13 cellular contexts compared by ENCODE assay signal in the genomic region with DNA sequence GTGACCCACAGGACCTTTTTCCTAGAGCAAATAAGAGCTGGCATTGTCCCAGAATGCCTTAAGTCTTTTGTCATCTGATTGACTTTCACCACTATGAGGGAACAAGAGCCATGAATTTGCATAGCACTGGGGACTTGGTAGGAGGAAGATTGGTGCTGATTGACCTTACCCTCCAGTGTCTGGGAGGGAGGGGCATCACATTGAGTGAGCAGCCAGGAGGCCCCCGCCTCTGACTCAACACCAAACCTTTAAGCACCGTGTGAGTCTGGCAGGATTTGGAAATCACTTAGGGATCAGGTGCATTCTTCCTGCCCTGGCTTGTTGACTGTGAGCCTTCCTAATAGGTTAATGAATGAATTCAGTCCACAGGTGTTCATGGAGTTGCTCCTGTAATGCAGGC. TPM values are rescaled to one million over a fixed set of nuclear protein-coding genes. Genes with fewer than 3 reads are reported as not detected.
DNase-seq lines count a peak whose midpoint lies in the region; TF ChIP-seq lines count a peak whose summit lies in the region.
"Had no signal": no experiment of that assay in that cellular context is flagged by ENCODE, and none has a peak within 500 bp of the region (broad histone marks: within the 10 kb centered on the region; RNA-seq: fewer than 3 reads in every experiment).

No MANE protein-coding gene starts in this region.

- H3K27me3 Mint-ChIP-seq in brain = no peaks in the 10 kb centered on the region

- H3K9ac ChIP-seq in mucosa of rectum (ENCODE audit: low read depth in 1 of 2, low read length in 2 of 2) = peak overlapping the region in 1 of 2 donors; percentile 31

- H3K9me3 Mint-ChIP-seq in brain = peaks cover 0 to 4% (median 0%) of the 10 kb centered on the region in 5 experiments
- H3K9me3 Mint-ChIP-seq: activated naive CD8-positive, alpha-beta T cell treated with anti-CD3 and anti-CD28 coated beads, Interleukin-2, amount 10 ng/mL, durations not matched to agents 7 days and 5 days; naive thymus-derived CD8-positive, alpha-beta T cell had no signal

- H3K36me3 ChIP-seq in mucosa of rectum (ENCODE audit: control insufficient read depth in 2 of 2, insufficient read depth in 2 of 2, low read length in 2 of 2) = no peaks in the 10 kb centered on the region

- H3K4me1 ChIP-seq in mucosa of rectum (ENCODE audit: control insufficient read depth in 2 of 2, insufficient read depth in 2 of 2, low read length in 2 of 2) = peaks cover 46 to 63% of the 10 kb centered on the region in 2 donors

- no peaks in the 10 kb centered on the region for H3K9me3 ChIP-seq in mucosa of rectum (ENCODE audit: control insufficient read depth in 2 of 2, low read length in 2 of 2)

- H3K4me3 ChIP-seq in mucosa of rectum (ENCODE audit: low read length in 2 of 2) = no peak overlapping the region

- TF ChIP-seq CTCF in brain (conservative IDR thresholded peaks at IDR 0.05) = no peak

- in situ Hi-C loops in KBM-7 (cut with MboI; ENCODE audit: low pct_unique_long_range_greater_than_20kb, low sequenced_read_pairs) = no loop called here

- no peaks in the 10 kb centered on the region for H3K27me3 ChIP-seq in mucosa of rectum (ENCODE audit: control insufficient read depth in 2 of 2, insufficient read depth in 2 of 2, low read length in 2 of 2)

- H3K4me3 Mint-ChIP-seq in brain = peak overlapping the region in 1 of 5 experiments; percentile 20
- H3K4me3 Mint-ChIP-seq: activated naive CD8-positive, alpha-beta T cell treated with anti-CD3 and anti-CD28 coated beads, Interleukin-2, amount 10 ng/mL, durations not matched to agents 7 days and 5 days; CD4-positive, alpha-beta memory T cell; naive thymus-derived CD8-positive, alpha-beta T cell had no signal

- peaks cover 45% of the 10 kb centered on the region for H3K4me1 Mint-ChIP-seq in brain
- H3K4me1 Mint-ChIP-seq: activated naive CD8-positive, alpha-beta T cell treated with anti-CD3 and anti-CD28 coated beads, Interleukin-2, amount 10 ng/mL, durations not matched to agents 7 days and 5 days had no signal

- DNase-seq in ELF-1 (ENCODE audit: low read depth, low spot score) (peak; percentile 49), NCI-H1105 (lab: John Stamatoyannopoulos, UW) (peak; percentile 69), KBM-7 (no peak), NCI-H1092 treated with DMSO at 0.1 percent for 48 hours (lab: John Stamatoyannopoulos, UW) (no peak)
- DNase-seq in stimulated activated CD4-positive, alpha-beta T cell treated with anti-CD3 and anti-CD28 coated beads, Interleukin-2, amount 100 ng/mL, for 24 hours = no peak
- DNase-seq: activated CD8-positive, alpha-beta memory T cell treated with anti-CD3 and anti-CD28 coated beads, Interleukin-2, amount 50 U/mL, for 4 hours; activated naive CD8-positive, alpha-beta T cell treated with anti-CD3 and anti-CD28 coated beads, Interleukin-2, amount 10 ng/mL, durations not matched to agents 7 days and 5 days; CD4-positive, alpha-beta memory T cell; Karpas-422; naive thymus-derived CD8-positive, alpha-beta T cell; NCI-H526 had no signal

- peak overlapping the region; percentile 83 to 89 for H3K27ac ChIP-seq in mucosa of rectum (ENCODE audit: low read depth in 2 of 2, low read length in 2 of 2)

- H3K36me3 Mint-ChIP-seq in brain = peaks cover 15% of the 10 kb centered on the region
- H3K36me3 Mint-ChIP-seq: activated naive CD8-positive, alpha-beta T cell treated with anti-CD3 and anti-CD28 coated beads, Interleukin-2, amount 10 ng/mL, durations not matched to agents 7 days and 5 days; CD4-positive, alpha-beta memory T cell; naive thymus-derived CD8-positive, alpha-beta T cell had no signal

- peak overlapping the region in 3 of 5 experiments; percentile 46 to 84 (median 65) for H3K27ac Mint-ChIP-seq in brain
- H3K27ac Mint-ChIP-seq: activated naive CD8-positive, alpha-beta T cell treated with anti-CD3 and anti-CD28 coated beads, Interleukin-2, amount 10 ng/mL, durations not matched to agents 7 days and 5 days had no signal

RNA-seq across cellular contexts. Expression of gene WNK2, which starts 40.7 kb away (rescaled TPM):
- 70.2 TPM for polyA plus RNA-seq in brain (ENCODE audit: insufficient read depth, low read depth, low replicate concordance)
- polyA plus RNA-seq: CD4-positive, alpha-beta memory T cell; naive thymus-derived CD8-positive, alpha-beta T cell had no signal

Comparison
In these comparisons a context has a peak if more than half of its experiments do, and no peak if none do; other contexts are left out.
1. DNase-seq: peak in ELF-1 (single experiment) and NCI-H1105 (single experiment); none in stimulated activated CD4-positive, alpha-beta T cell treated with anti-CD3 and anti-CD28 coated beads, Interleukin-2, amount 100 ng/mL, for 24 hours (0 of 2), KBM-7 (single experiment) and NCI-H1092 treated with DMSO at 0.1 percent for 48 hours (single experiment).